18 cellular contexts compared by ENCODE assay signal in genomic region chr17:82129095-82129494, GRCh38. TPM values are rescaled to one million over a fixed set of nuclear protein-coding genes. Genes with fewer than 3 reads are reported as not detected.
DNase-seq lines count a peak whose midpoint lies in the region; ATAC-seq and TF ChIP-seq lines count a peak whose summit lies in the region.
"Had no signal": no experiment of that assay in that cellular context is flagged by ENCODE, and none has a peak within 500 bp of the region (broad histone marks: within the 10 kb centered on the region; RNA-seq: fewer than 3 reads in every experiment).

No MANE protein-coding gene starts in this region.

- TF ChIP-seq CTCF in MM.1S (IDR thresholded peaks at IDR 0.05; ENCODE audit: low read length), result 0 out of 2 replicates have a peak, but pooled peaks have one; percentile 12
- TF ChIP-seq CTCF in cardiac fibroblast (IDR thresholded peaks at IDR 0.05; ENCODE audit: low read depth, low read length), result peak; percentile 35
- TF ChIP-seq CTCF in osteocyte (IDR thresholded peaks at IDR 0.05), result peak; percentile 7
- TF ChIP-seq CTCF in uterus (IDR thresholded peaks at IDR 0.05), result no peak

- H2AFZ ChIP-seq in MM.1S (ENCODE audit: low read length), result no peak overlapping the region

- no peak for DNase-seq in activated CD4-positive, alpha-beta T cell treated with anti-CD3 and anti-CD28 coated beads, Interleukin-2, amount 10 ng/mL, durations not matched to agents 7 days and 5 days
- DNase-seq in activated CD4-positive, alpha-beta T cell treated with anti-CD3 and anti-CD28 coated beads, Interleukin-2, amount 50 U/mL, for 48 hours, result no peak
- DNase-seq in MM.1S (no peak), cardiac fibroblast (ENCODE audit: low read depth in 2 of 2) (peak in 1 of 2 donors; percentile 7), osteocyte (ENCODE audit: extremely low spot score, unreplicated experiment) (no peak), uterus (no peak)
- no peak for DNase-seq in effector CD4-positive, alpha-beta T cell
- DNase-seq: activated gamma-delta T cell treated with Interleukin-2 at 50 U/mL for 16 hours; effector CD8-positive, alpha-beta T cell; immature natural killer cell; mesendoderm; MV-4-11 had no signal

- H3K27me3 Mint-ChIP-seq in activated CD4-positive, alpha-beta T cell treated with anti-CD3 and anti-CD28 coated beads, Interleukin-2, amount 10 ng/mL, durations not matched to agents 7 days and 5 days, result no peaks in the 10 kb centered on the region
- no peaks in the 10 kb centered on the region for H3K27me3 Mint-ChIP-seq in osteocyte (ENCODE audit: unreplicated experiment)
- H3K27me3 Mint-ChIP-seq: stimulated activated naive CD8-positive, alpha-beta T cell treated with anti-CD3 and anti-CD28 coated beads, Interleukin-15, Interleukin-2, amounts not matched to agents 100 ng/mL and 50 ng/mL, for 24 hours had no signal

- H3F3A ChIP-seq in MM.1S (ENCODE audit: insufficient read depth, low read length), result peaks cover 11% of the 10 kb centered on the region; the same call in 1 of the 2 replicates

- no peaks in the 10 kb centered on the region for H3K36me3 ChIP-seq in MM.1S (replicated peaks; ENCODE audit: insufficient read depth, low read length)
- H3K36me3 ChIP-seq in uterus, result no peaks in the 10 kb centered on the region
- H3K36me3 ChIP-seq: vagina had no signal

- peaks cover 11% of the 10 kb centered on the region for H3K36me3 Mint-ChIP-seq in activated CD4-positive, alpha-beta T cell treated with anti-CD3 and anti-CD28 coated beads, Interleukin-2, amount 10 ng/mL, durations not matched to agents 7 days and 5 days (ENCODE audit: low read depth)
- H3K36me3 Mint-ChIP-seq in osteocyte (ENCODE audit: unreplicated experiment), result peaks cover 17% of the 10 kb centered on the region

- H3K4me1 ChIP-seq in MM.1S (ENCODE audit: low read length) (peaks cover 9% of the 10 kb centered on the region), uterus (no peaks in the 10 kb centered on the region)
- H3K4me1 ChIP-seq: gastroesophageal sphincter, vagina had no signal

- TF ChIP-seq POLR2A in uterus (IDR thresholded peaks at IDR 0.05), result no peak

- intact Hi-C loops in uterus (cut with DNase I; ENCODE audit: low total_unique reads), result no loop called here

- H3K4me3 Mint-ChIP-seq in activated CD4-positive, alpha-beta T cell treated with anti-CD3 and anti-CD28 coated beads, Interleukin-2, amount 10 ng/mL, durations not matched to agents 7 days and 5 days, result no peak overlapping the region
- H3K4me3 Mint-ChIP-seq in osteocyte (ENCODE audit: unreplicated experiment), result no peak overlapping the region
- H3K4me3 Mint-ChIP-seq: immature natural killer cell; stimulated activated naive CD8-positive, alpha-beta T cell treated with anti-CD3 and anti-CD28 coated beads, Interleukin-15, Interleukin-2, amounts not matched to agents 100 ng/mL and 50 ng/mL, for 24 hours had no signal

- H3K4me1 Mint-ChIP-seq in activated CD4-positive, alpha-beta T cell treated with anti-CD3 and anti-CD28 coated beads, Interleukin-2, amount 10 ng/mL, durations not matched to agents 7 days and 5 days, result peaks cover 51% of the 10 kb centered on the region
- H3K4me1 Mint-ChIP-seq in osteocyte (ENCODE audit: unreplicated experiment), result peaks cover 6% of the 10 kb centered on the region

- H3K27ac Mint-ChIP-seq in activated CD4-positive, alpha-beta T cell treated with anti-CD3 and anti-CD28 coated beads, Interleukin-2, amount 10 ng/mL, durations not matched to agents 7 days and 5 days, result peak overlapping the region; percentile 31
- H3K27ac Mint-ChIP-seq in osteocyte (ENCODE audit: unreplicated experiment), result no peak overlapping the region
- H3K27ac Mint-ChIP-seq: immature natural killer cell; stimulated activated naive CD8-positive, alpha-beta T cell treated with anti-CD3 and anti-CD28 coated beads, Interleukin-15, Interleukin-2, amounts not matched to agents 100 ng/mL and 50 ng/mL, for 24 hours had no signal

- no peaks in the 10 kb centered on the region for H3K9me3 ChIP-seq in MM.1S (replicated peaks; ENCODE audit: insufficient read depth, low read length)
- H3K9me3 ChIP-seq in uterus, result no peaks in the 10 kb centered on the region
- H3K9me3 ChIP-seq: A549, gastroesophageal sphincter, vagina had no signal

- no peak for ATAC-seq in HG03135 (IDR thresholded peaks at IDR 0.05; ENCODE audit: unreplicated experiment)
- ATAC-seq: gastroesophageal sphincter had no signal

- H4K20me1 ChIP-seq in MM.1S (ENCODE audit: insufficient read depth, low read length), result no peaks in the 10 kb centered on the region

- CTCF ChIA-PET in activated CD4-positive, alpha-beta T cell treated with anti-CD3 and anti-CD28 coated beads, Interleukin-2, amount 10 ng/mL, durations not matched to agents 7 days and 5 days (lab: Charles Lee), result no interaction called here

- no peaks in the 10 kb centered on the region for H3K9me2 ChIP-seq in MM.1S (replicated peaks; ENCODE audit: insufficient read depth, low read length)

- H3K27me3 ChIP-seq in MM.1S (replicated peaks; ENCODE audit: insufficient read depth, low read length) (no peaks in the 10 kb centered on the region), uterus (no peaks in the 10 kb centered on the region)
- H3K27me3 ChIP-seq: gastroesophageal sphincter, vagina had no signal

- H3K27ac ChIP-seq in MM.1S (ENCODE audit: low read length), result no peak overlapping the region
- no peak overlapping the region for H3K27ac ChIP-seq in uterus
- H3K27ac ChIP-seq: A549, gastroesophageal sphincter, SK-N-MC, vagina had no signal

- no peak overlapping the region for H3K9ac ChIP-seq in MM.1S (ENCODE audit: low read length)

- H3K9me3 Mint-ChIP-seq in activated CD4-positive, alpha-beta T cell treated with anti-CD3 and anti-CD28 coated beads, Interleukin-2, amount 10 ng/mL, durations not matched to agents 7 days and 5 days, result no peaks in the 10 kb centered on the region
- H3K9me3 Mint-ChIP-seq in osteocyte (ENCODE audit: unreplicated experiment), result no peaks in the 10 kb centered on the region
- H3K9me3 Mint-ChIP-seq: immature natural killer cell; stimulated activated naive CD8-positive, alpha-beta T cell treated with anti-CD3 and anti-CD28 coated beads, Interleukin-15, Interleukin-2, amounts not matched to agents 100 ng/mL and 50 ng/mL, for 24 hours had no signal

- H3K4me2 ChIP-seq in MM.1S (ENCODE audit: low read depth, low read length), result no peak overlapping the region
- H3K4me2 ChIP-seq: A549 had no signal

- H3K79me2 ChIP-seq in MM.1S (ENCODE audit: low read length), result no peaks in the 10 kb centered on the region

- H3K4me3 ChIP-seq in MM.1S (ENCODE audit: low read length), result no peak overlapping the region
- no peak overlapping the region for H3K4me3 ChIP-seq in cardiac fibroblast (replicated peaks in 1 of 2; ENCODE audit: low read depth in 2 of 2, low read length in 2 of 2)
- H3K4me3 ChIP-seq in uterus, result no peak overlapping the region
- H3K4me3 ChIP-seq: A549, gastroesophageal sphincter, SK-N-MC, vagina had no signal

- POLR2A ChIA-PET in activated CD4-positive, alpha-beta T cell treated with anti-CD3 and anti-CD28 coated beads, Interleukin-2, amount 10 ng/mL, durations not matched to agents 7 days and 5 days (lab: Charles Lee), result no interaction called here

RNA-seq across cellular contexts. Expression of gene FASN, which starts 31.1 kb away (rescaled TPM):
- total RNA-seq in activated CD4-positive, alpha-beta T cell treated with anti-CD3 and anti-CD28 coated beads, Interleukin-2, amount 10 ng/mL, durations not matched to agents 7 days and 5 days, result 100 to 1,000 TPM; 138 to 139 TPM
- 134 and 136 TPM in 2 replicates for total RNA-seq in osteocyte
- 10 to 100 TPM in 2 of 4 donors, 1 to 10 TPM in 2; 5.3 to 59.4 (median 23.4) TPM for total RNA-seq in uterus

Comparison
In these comparisons a context has a peak if more than half of its experiments do, and no peak if none do; other contexts are left out.
1. CTCF ChIP-seq: peak in MM.1S (single experiment), cardiac fibroblast (single experiment) and osteocyte (single experiment); none in uterus (0 of 4).